In genomic region chr13:35804901-35805300, GRCh38 we compare ENCODE assay signal across 29 cellular contexts.
"Had no signal": no experiment of that assay in that cellular context is flagged by ENCODE, and none has a peak within 500 bp of the region (broad histone marks: within the 10 kb centered on the region; RNA-seq: fewer than 3 reads in every experiment).

No MANE protein-coding gene starts in this region.

- DNase-seq: activated CD4-positive, alpha-beta T cell treated with anti-CD3 and anti-CD28 coated beads for 36 hours; activated CD4-positive, alpha-beta T cell treated with anti-CD3 and anti-CD28 coated beads, Interleukin-2, amount 50 U/mL, for 1 hour; activated CD8-positive, alpha-beta memory T cell treated with anti-CD3 and anti-CD28 coated beads, Interleukin-2, amount 50 U/mL, for 4 hours; activated CD8-positive, alpha-beta T cell treated with anti-CD3 and anti-CD28 coated beads for 36 hours; activated naive CD4-positive, alpha-beta T cell treated with anti-CD3 and anti-CD28 coated beads, Interleukin-2, amount 50 U/mL, for 16 hours; activated naive CD8-positive, alpha-beta T cell treated with anti-CD3 and anti-CD28 coated beads, Interleukin-2, amount 10 ng/mL, durations not matched to agents 7 days and 5 days; activated T-cell treated with anti-CD3 and anti-CD28 coated beads, Interleukin-2, amount 50 U/mL, for 72 hours; adrenal gland; aorta; body of pancreas; central memory CD4-positive, alpha-beta T cell; MG63; MV-4-11; NCI-H1092 treated with DMSO at 0.1 percent for 48 hours; NCI-H1417 treated with DMSO at 0.1 percent for 48 hours; NCI-H1694; NCI-H2029; NCI-H510A treated with DMSO at 0.1 percent for 48 hours; NCI-H69; NK-92 treated with Interleukin-12 subunit alpha and Interleukin-12 subunit beta, amount 100 ng/mL, for 24 hours; OCI-M1; RPMI8226; T-cell; T-helper 2 cell; T1000; WERI-Rb-1 had no signal

- ATAC-seq: activated CD4-positive, alpha-beta T cell treated with anti-CD3 and anti-CD28 coated beads for 36 hours; activated CD8-positive, alpha-beta T cell treated with anti-CD3 and anti-CD28 coated beads for 36 hours; activated T-cell treated with anti-CD3 and anti-CD28 coated beads, Interleukin-2, amount 50 U/mL, for 72 hours; body of pancreas; Panc1; Right ventricle myocardium inferior; T-cell had no signal

- H3K4me1 ChIP-seq: adrenal gland, body of pancreas had no signal

- H3K27me3 ChIP-seq: adrenal gland, body of pancreas, MG63 had no signal

- H3K4me3 ChIP-seq: adrenal gland, body of pancreas, MG63, SK-N-MC had no signal

- H3K36me3 ChIP-seq: adrenal gland, MG63, WERI-Rb-1 had no signal

- H3K9me3 ChIP-seq: adrenal gland, body of pancreas, MG63 had no signal

- H3K27ac ChIP-seq: adrenal gland, body of pancreas, SK-N-MC, WERI-Rb-1 had no signal
